In the genomic region with DNA sequence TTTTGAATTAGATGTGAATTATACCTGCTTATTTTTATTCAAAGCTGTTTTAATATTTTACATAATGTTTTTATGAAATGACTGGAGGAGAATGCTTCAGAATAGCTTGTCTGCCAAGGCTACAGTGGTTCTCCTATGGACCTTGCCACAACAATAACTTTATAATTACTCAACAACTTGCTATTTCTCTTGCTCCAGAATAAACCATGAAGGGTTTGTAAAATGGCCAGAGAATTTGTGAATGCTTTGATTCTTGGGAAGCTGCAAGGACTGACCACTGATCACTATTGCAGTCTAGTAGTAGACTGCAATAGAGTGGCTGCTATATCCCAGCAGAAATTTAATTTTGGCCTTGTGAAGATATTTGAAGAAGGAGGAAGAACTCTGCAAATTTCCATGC, we compare ENCODE assay signal across 18 cellular contexts.
DNase-seq lines count a peak whose midpoint lies in the region; TF ChIP-seq lines count a peak whose summit lies in the region.
"Had no signal": no experiment of that assay in that cellular context is flagged by ENCODE, and none has a peak within 500 bp of the region (broad histone marks: within the 10 kb centered on the region; RNA-seq: fewer than 3 reads in every experiment).

No MANE protein-coding gene starts in this region.

- H3K27ac ChIP-seq in GM23248, result no peak overlapping the region

- H3K9me2 ChIP-seq in GM23248 (ENCODE audit: insufficient read depth), result no peaks in the 10 kb centered on the region

- no peak overlapping the region for H3K4me3 Mint-ChIP-seq in Caco-2 (ENCODE audit: unreplicated experiment)
- H3K4me3 Mint-ChIP-seq: CD4-positive, CD25-positive, alpha-beta regulatory T cell; IgD-negative memory B cell had no signal

- no peaks in the 10 kb centered on the region for H3K36me3 Mint-ChIP-seq in Caco-2 (ENCODE audit: insufficient read depth, unreplicated experiment)
- H3K36me3 Mint-ChIP-seq: CD4-positive, CD25-positive, alpha-beta regulatory T cell; IgD-negative memory B cell had no signal

- DNase-seq in AG10803 (ENCODE audit: low read depth) (peak; percentile 88), GM23248 (peak; percentile 56), cardiac fibroblast (ENCODE audit: low read depth in 2 of 2) (peak; percentile 5 to 44), myocyte (ENCODE audit: low read depth) (peak; percentile 21), NCI-H1436 treated with DMSO at 0.1 percent for 48 hours (lab: John Stamatoyannopoulos, UW) (no peak), Caco-2 (no peak), cerebellar nuclear complex (lab: John Stamatoyannopoulos, UW) (no peak), MG63 (no peak)
- DNase-seq: CD4-positive, CD25-positive, alpha-beta regulatory T cell; Kasumi-1; NCI-H1105 treated with DMSO at 0.1 percent for 48 hours; NCI-H187 treated with DMSO at 0.1 percent for 48 hours; NCI-H446 treated with DMSO at 0.1 percent for 48 hours; NK-92 treated with Interleukin-12 subunit alpha and Interleukin-12 subunit beta, amount 100 ng/mL, for 24 hours; OCI-M1; RPMI8226 had no signal

- no peaks in the 10 kb centered on the region for H3K9me3 Mint-ChIP-seq in Caco-2 (ENCODE audit: unreplicated experiment)

- no TSS peak for BruUV-seq in Caco-2 (replicated peaks; lab: Mats Ljungman, UMichigan)

- no peak overlapping the region for H3K9ac ChIP-seq in GM23248

- POLR2A ChIA-PET in Caco-2 (lab: Charles Lee), result no interaction called here

- no peaks in the 10 kb centered on the region for H3K79me2 ChIP-seq in GM23248 (ENCODE audit: insufficient read depth)

- H3K27me3 Mint-ChIP-seq in Caco-2 (ENCODE audit: insufficient read depth, unreplicated experiment), result peaks cover 2% of the 10 kb centered on the region
- H3K27me3 Mint-ChIP-seq: CD4-positive, CD25-positive, alpha-beta regulatory T cell; IgD-negative memory B cell had no signal

- H3K4me2 ChIP-seq in GM23248 (ENCODE audit: unreplicated experiment), result no peak overlapping the region

- H3K9me3 ChIP-seq in GM23248 (ENCODE audit: low read depth) (no peaks in the 10 kb centered on the region), Caco-2 (no peaks in the 10 kb centered on the region), MG63 (no peaks in the 10 kb centered on the region)
- H3K9me3 ChIP-seq: HAP-1 had no signal

- in situ Hi-C loops in GM23248 (cut with MboI), result no loop called here

- no peak overlapping the region for H3K27ac Mint-ChIP-seq in Caco-2 (ENCODE audit: unreplicated experiment)
- H3K27ac Mint-ChIP-seq: CD4-positive, CD25-positive, alpha-beta regulatory T cell; IgD-negative memory B cell had no signal

- intact Hi-C loops in Caco-2 (cut with micrococcal nuclease; ENCODE audit: unreplicated experiment), result no loop called here

- CTCF ChIA-PET in Caco-2 (lab: Charles Lee), result no interaction called here

- TF ChIP-seq CTCF in AG10803 (conservative IDR thresholded peaks at IDR 0.05; ENCODE audit: low read length) (no peak), cardiac fibroblast (IDR thresholded peaks at IDR 0.05; ENCODE audit: low read depth, low read length) (no peak), Caco-2 (IDR thresholded peaks at IDR 0.05; ENCODE audit: insufficient read depth in 1 of 2, low read depth in 1 of 2, low read length in 1 of 2, severe bottlenecking in 1 of 2, unreplicated experiment in 1 of 2) (no peak)

- H3K4me1 ChIP-seq in GM23248 (ENCODE audit: insufficient read depth) (0 out of 2 replicates have a peak, but pooled peaks cover 8% of the 10 kb centered on the region), Caco-2 (no peaks in the 10 kb centered on the region)
- H3K4me1 ChIP-seq: HAP-1 had no signal

- H2AFZ ChIP-seq in GM23248, result no peak overlapping the region

- no peaks in the 10 kb centered on the region for H3K27me3 ChIP-seq in GM23248 (replicated peaks; ENCODE audit: insufficient read depth)
- no peaks in the 10 kb centered on the region for H3K27me3 ChIP-seq in Caco-2 (replicated peaks; ENCODE audit: control insufficient read depth, insufficient read depth, low read length)
- no peaks in the 10 kb centered on the region for H3K27me3 ChIP-seq in MG63

- no peak overlapping the region for H3K4me3 ChIP-seq in AG10803 (ENCODE audit: low read length)
- H3K4me3 ChIP-seq in GM23248, result no peak overlapping the region
- no peak overlapping the region for H3K4me3 ChIP-seq in cardiac fibroblast (replicated peaks in 1 of 2; ENCODE audit: low read depth in 2 of 2, low read length in 2 of 2)
- H3K4me3 ChIP-seq in Caco-2 (ENCODE audit: low read depth, low read length), result no peak overlapping the region
- no peak overlapping the region for H3K4me3 ChIP-seq in MG63
- H3K4me3 ChIP-seq: HAP-1 had no signal

- H3K4me1 Mint-ChIP-seq in Caco-2 (ENCODE audit: low read depth, unreplicated experiment), result no peaks in the 10 kb centered on the region
- H3K4me1 Mint-ChIP-seq: CD4-positive, CD25-positive, alpha-beta regulatory T cell; IgD-negative memory B cell had no signal

- H4K20me1 ChIP-seq in GM23248 (ENCODE audit: insufficient read depth), result no peaks in the 10 kb centered on the region

- H3K36me3 ChIP-seq in GM23248 (ENCODE audit: low read depth) (no peaks in the 10 kb centered on the region), Caco-2 (ENCODE audit: control insufficient read depth, insufficient read depth, low read length) (no peaks in the 10 kb centered on the region), MG63 (no peaks in the 10 kb centered on the region)
- H3K36me3 ChIP-seq: HAP-1 had no signal

- H3F3A ChIP-seq in GM23248 (ENCODE audit: insufficient read depth), result no peaks in the 10 kb centered on the region

Comparison
In these comparisons a context has a peak if more than half of its experiments do, and no peak if none do; other contexts are left out.
1. DNase-seq: peak in AG10803 (single experiment), GM23248 (single experiment), cardiac fibroblast (2 of 2) and myocyte (single experiment); none in NCI-H1436 treated with DMSO at 0.1 percent for 48 hours (single experiment), Caco-2 (0 of 2), cerebellar nuclear complex (0 of 2) and MG63 (single experiment).